ENCODE assay signal across 1 cellular context in genomic region chr6:35081426-35081851, GRCh38.
TF ChIP-seq lines count a peak whose summit lies in the region.

No MANE protein-coding gene starts in this region.

TF ChIP-seq in H1, 55 proteins besides CTCF, POLR2A, EP300 and RAD21 (continued from another document):
- no peak for TF ChIP-seq SIN3A (conservative IDR thresholded peaks at IDR 0.05 in 1 of 2, IDR thresholded peaks at IDR 0.05 in 1 of 2; ENCODE audit: low read depth in 1 of 2, low read length in 2 of 2)
- no peak for TF ChIP-seq TAF1 (IDR thresholded peaks at IDR 0.05; ENCODE audit: low read depth, low read length)
- no peak for TF ChIP-seq EGR1 (IDR thresholded peaks at IDR 0.05; ENCODE audit: borderline replicate concordance, low read depth, low read length)
- TF ChIP-seq CHD2 (IDR thresholded peaks at IDR 0.05; ENCODE audit: low read length): no peak
- no peak for TF ChIP-seq ASH2L (IDR thresholded peaks at IDR 0.05; ENCODE audit: low read length)
- no peak for TF ChIP-seq HDAC2 (IDR thresholded peaks at IDR 0.05; ENCODE audit: borderline replicate concordance in 1 of 2, low read depth in 2 of 2, low read length in 2 of 2)
- no peak for TF ChIP-seq TCF12 (IDR thresholded peaks at IDR 0.05; ENCODE audit: low read depth, low read length)
- TF ChIP-seq KDM4A (IDR thresholded peaks at IDR 0.05; ENCODE audit: low read depth, low read length, severe bottlenecking): no peak
- TF ChIP-seq RXRA (IDR thresholded peaks at IDR 0.05; ENCODE audit: insufficient read depth, low read depth, low read length): no peak
- no peak for TF ChIP-seq SP2 (IDR thresholded peaks at IDR 0.05; ENCODE audit: low read length)
TF ChIP-seq in H1: peak in this region for 0.
